8 cellular contexts compared by ENCODE assay signal in genomic region chr16:29268956-29269811, GRCh38.
DNase-seq lines count a peak whose midpoint lies in the region; ATAC-seq and TF ChIP-seq lines count a peak whose summit lies in the region.
"Not testable (repeated sequence)": the region's sequence is repeated elsewhere in the genome, so short reads cannot be mapped to it uniquely, and the experiment has no call there.

No MANE protein-coding gene starts in this region.

- H3K27ac ChIP-seq in hepatocyte (peak overlapping the region; percentile 43), ovary (peak overlapping the region in 1 of 2 donors; percentile 54), tibial artery (peak overlapping the region; percentile 47 to 53)

- not testable (repeated sequence) for H3K9me3 ChIP-seq in hepatocyte (ENCODE audit: low read depth); ovary; tibial artery

- DNase-seq in Caki2 (ENCODE audit: low read depth) (peak; percentile 98), HT1080 (ENCODE audit: low read depth) (peak; percentile 72), RPMI7951 (ENCODE audit: low read depth) (peak; percentile 90), astrocyte of the spinal cord (ENCODE audit: low read depth, low spot score) (peak; percentile 89), ovary (peak in 4 of 5 donors; percentile 46 to 71 (median 56)), tibial artery (peak in 1 of 2 donors; percentile 68)
- DNase-seq in hepatocyte (ENCODE audit: low spot score), result not testable (repeated sequence)

- not testable (repeated sequence) for H3K36me3 ChIP-seq in hepatocyte (replicated peaks; ENCODE audit: insufficient read depth, low read depth); ovary; tibial artery

- not testable (repeated sequence) for H4K20me1 ChIP-seq in hepatocyte (ENCODE audit: insufficient read depth, poor library complexity, severe bottlenecking)

- not testable (repeated sequence) for TF ChIP-seq CTCF in astrocyte of the spinal cord (IDR thresholded peaks at IDR 0.05; ENCODE audit: low read depth, low read length); hepatocyte (IDR thresholded peaks at IDR 0.05; ENCODE audit: poor library complexity); ovary (IDR thresholded peaks at IDR 0.05); tibial artery (IDR thresholded peaks at IDR 0.05)

- not testable (repeated sequence) for TF ChIP-seq EP300 in ovary (IDR thresholded peaks at IDR 0.05)

- intact Hi-C loops in ovary (cut with DNase I); tibial artery (cut with DNase I; ENCODE audit: low total_unique reads): not testable (repeated sequence)

- H3K9me2 ChIP-seq in hepatocyte (replicated peaks; ENCODE audit: insufficient read depth), result not testable (repeated sequence)

- in situ Hi-C loops in Caki2 (cut with HindIII; ENCODE audit: low pct_unique_long_range_greater_than_20kb, low sequenced_read_pairs); astrocyte of the spinal cord (cut with HindIII; ENCODE audit: low sequenced_read_pairs): not testable (repeated sequence)

- peak; percentile 38 for ATAC-seq in esophagus mucosa

- not testable (repeated sequence) for H3K4me1 ChIP-seq in hepatocyte (ENCODE audit: insufficient read depth)
- peaks cover 23% of the 10 kb centered on the region for H3K4me1 ChIP-seq in ovary (ENCODE audit: insufficient read depth)
- H3K4me1 ChIP-seq in tibial artery, result peaks cover 0 to 56% (median 21%) of the 10 kb centered on the region in 4 donors

- not testable (repeated sequence) for H2AFZ ChIP-seq in hepatocyte

- not testable (repeated sequence) for TF ChIP-seq POLR2A in ovary (IDR thresholded peaks at IDR 0.05)

- not testable (repeated sequence) for H3K27me3 ChIP-seq in hepatocyte, ovary, tibial artery

- WGBS in hepatocyte (ENCODE audit: low lambda C conversion rate, missing lambda C conversion rate), result 76% methylated on average over 10 of the region's 12 CpGs
- 21 to 37% (median 27%) methylated on average over 11 to 12 of the region's 12 CpGs for WGBS in ovary, 3 donors

- H3K79me2 ChIP-seq in hepatocyte, result not testable (repeated sequence)

- not testable (repeated sequence) for H3K4me2 ChIP-seq in hepatocyte

- H3K4me3 ChIP-seq in astrocyte of the spinal cord (ENCODE audit: low read depth, low read length); hepatocyte; ovary; tibial artery: not testable (repeated sequence)
